In genomic region chr19:13008926-13009787, GRCh38 we compare ENCODE assay signal across 1 cellular context.
TF ChIP-seq lines count a peak whose summit lies in the region.

No MANE protein-coding gene starts in this region.

TF ChIP-seq in K562, 482 proteins besides CTCF, POLR2A, EP300 and RAD21:
- TF ChIP-seq, protein P1, sequence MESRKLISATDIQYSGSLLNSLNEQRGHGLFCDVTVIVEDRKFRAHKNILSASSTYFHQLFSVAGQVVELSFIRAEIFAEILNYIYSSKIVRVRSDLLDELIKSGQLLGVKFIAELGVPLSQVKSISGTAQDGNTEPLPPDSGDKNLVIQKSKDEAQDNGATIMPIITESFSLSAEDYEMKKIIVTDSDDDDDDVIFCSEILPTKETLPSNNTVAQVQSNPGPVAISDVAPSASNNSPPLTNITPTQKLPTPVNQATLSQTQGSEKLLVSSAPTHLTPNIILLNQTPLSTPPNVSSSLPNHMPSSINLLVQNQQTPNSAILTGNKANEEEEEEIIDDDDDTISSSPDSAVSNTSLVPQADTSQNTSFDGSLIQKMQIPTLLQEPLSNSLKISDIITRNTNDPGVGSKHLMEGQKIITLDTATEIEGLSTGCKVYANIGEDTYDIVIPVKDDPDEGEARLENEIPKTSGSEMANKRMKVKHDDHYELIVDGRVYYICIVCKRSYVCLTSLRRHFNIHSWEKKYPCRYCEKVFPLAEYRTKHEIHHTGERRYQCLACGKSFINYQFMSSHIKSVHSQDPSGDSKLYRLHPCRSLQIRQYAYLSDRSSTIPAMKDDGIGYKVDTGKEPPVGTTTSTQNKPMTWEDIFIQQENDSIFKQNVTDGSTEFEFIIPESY (CRISPR knock-in tag; IDR thresholded peaks at IDR 0.05): peak; percentile 90
- TF ChIP-seq ETV1 (tag; conservative IDR thresholded peaks at IDR 0.05; ENCODE audit: low read depth) (no peak), MLLT1 (IDR thresholded peaks at IDR 0.05) (0 out of 4 replicates have a peak, but pooled peaks of 1 of the 2 experiments have one; percentile 33), NCOR1 (IDR thresholded peaks at IDR 0.05) (no peak), ESRRA (IDR thresholded peaks at IDR 0.05; ENCODE audit: borderline replicate concordance, low read depth) (peak; percentile 94)
TF ChIP-seq in K562: peak in this region for 3.
